10 cellular contexts compared by ENCODE assay signal in the genomic region with DNA sequence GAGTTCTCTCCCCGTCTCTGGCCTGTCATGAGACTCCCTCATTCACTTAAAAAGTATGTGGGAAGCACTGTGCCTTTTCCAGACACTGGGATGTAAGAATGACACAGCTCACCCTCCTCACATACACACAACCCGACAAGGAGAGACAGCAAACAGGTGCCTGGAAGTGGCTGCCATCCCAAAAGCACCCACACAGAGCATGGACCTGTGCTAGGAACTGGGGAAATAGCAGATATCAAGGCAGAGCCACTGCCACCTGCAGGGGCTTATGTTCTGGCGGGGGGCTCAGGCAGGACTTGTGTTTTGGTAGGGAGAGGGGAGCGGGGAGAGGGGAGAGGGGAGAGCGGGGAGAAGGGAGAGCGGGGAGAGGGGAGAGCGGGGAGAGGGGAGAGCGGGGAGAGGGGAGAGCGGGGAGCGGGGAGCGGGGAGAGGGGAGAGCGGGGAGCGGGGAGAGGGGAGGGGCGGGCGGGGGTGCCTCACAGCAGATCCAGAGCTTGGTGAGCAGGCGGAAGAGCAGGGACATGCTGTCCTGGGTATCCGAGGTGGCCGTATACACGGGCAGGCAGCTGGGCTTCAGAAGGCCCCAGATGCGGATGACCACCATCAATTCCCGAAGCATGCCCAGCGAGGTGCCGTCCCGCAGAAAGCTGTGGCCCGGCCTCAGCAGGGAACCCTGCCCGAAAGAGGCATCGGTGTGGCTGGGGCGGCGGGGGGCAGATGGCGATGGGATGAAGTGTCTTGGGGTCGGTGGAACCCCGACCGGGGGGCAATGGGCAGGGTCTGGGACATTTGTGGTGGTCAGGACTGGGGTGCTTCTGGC. TPM values are rescaled to one million over a fixed set of nuclear protein-coding genes. Genes with fewer than 3 reads are reported as not detected.
DNase-seq lines count a peak whose midpoint lies in the region; ATAC-seq and TF ChIP-seq lines count a peak whose summit lies in the region.
"Had no signal": no experiment of that assay in that cellular context is flagged by ENCODE, and none has a peak within 500 bp of the region (broad histone marks: within the 10 kb centered on the region; RNA-seq: fewer than 3 reads in every experiment).

No MANE protein-coding gene starts in this region.

- no peak overlapping the region for H4K5ac ChIP-seq in H9 (ENCODE audit: insufficient read length, low read depth, low read length)

- H4K91ac ChIP-seq in H9 (ENCODE audit: insufficient read length, low read depth, low read length), result no peak overlapping the region

- H3K79me1 ChIP-seq in H9 (ENCODE audit: insufficient read depth, low read depth, low read length, poor library complexity, severe bottlenecking), result no peaks in the 10 kb centered on the region

- no peak overlapping the region for H2BK5ac ChIP-seq in H9 (ENCODE audit: insufficient read length, low read length)

- H2AK5ac ChIP-seq in H9 (ENCODE audit: insufficient read length, low read length), result no peak overlapping the region

- intact Hi-C loops in mucosa of descending colon (cut with DNase I, micrococcal nuclease), result no loop called here

- H3K4ac ChIP-seq in H9 (ENCODE audit: low read depth, low read length), result no peak overlapping the region

- in situ Hi-C loops in KBM-7 (cut with MboI; ENCODE audit: low pct_unique_long_range_greater_than_20kb, low sequenced_read_pairs), result no loop called here

- no peaks in the 10 kb centered on the region; the same call in 1 of the 2 replicates for H3K27me3 Mint-ChIP-seq in H9 (ENCODE audit: low read depth)
- H3K27me3 Mint-ChIP-seq in activated naive CD8-positive, alpha-beta T cell treated with anti-CD3 and anti-CD28 coated beads, Interleukin-2, amount 50 U/mL, for 24 hours, result no peaks in the 10 kb centered on the region

- no peak for TF ChIP-seq CTCF in H9 (conservative IDR thresholded peaks at IDR 0.05)
- TF ChIP-seq CTCF in mucosa of descending colon (IDR thresholded peaks at IDR 0.05), result no peak

- H3K27ac ChIP-seq in BLaER1, result peak overlapping the region; percentile 41
- no peak overlapping the region for H3K27ac ChIP-seq in H9 (ENCODE audit: insufficient read length, low read depth, low read length)

- H3K9me3 ChIP-seq in BLaER1 (no peaks in the 10 kb centered on the region), H9 (ENCODE audit: control insufficient read depth, low read depth, low read length) (no peaks in the 10 kb centered on the region), mucosa of descending colon (no peaks in the 10 kb centered on the region)

- ATAC-seq in activated naive CD8-positive, alpha-beta T cell treated with anti-CD3 and anti-CD28 coated beads, Interleukin-2, amount 50 U/mL, for 24 hours, result no peak
- peak; percentile 22 for ATAC-seq in mucosa of descending colon
- ATAC-seq in HG03135 (IDR thresholded peaks at IDR 0.05; ENCODE audit: unreplicated experiment), result no peak

- H3K27ac Mint-ChIP-seq in H9, result peak overlapping the region; percentile 25 to 81 (median 32); a peak in 3 of 7 replicates
- peak overlapping the region; percentile 35 for H3K27ac Mint-ChIP-seq in activated naive CD8-positive, alpha-beta T cell treated with anti-CD3 and anti-CD28 coated beads, Interleukin-2, amount 50 U/mL, for 24 hours

- no peak overlapping the region for H3T11ph ChIP-seq in H9 (ENCODE audit: low read length)

- no peak overlapping the region for H3K18ac ChIP-seq in H9 (ENCODE audit: insufficient read length, low read depth, low read length)

- H2BK15ac ChIP-seq in H9 (ENCODE audit: low read depth, low read length), result no peak overlapping the region

- no peak overlapping the region for H2BK12ac ChIP-seq in H9 (ENCODE audit: insufficient read length, low read depth, low read length)

- H3K4me2 ChIP-seq in BLaER1, result peak overlapping the region; percentile 69
- peak overlapping the region; percentile 6 for H3K4me2 ChIP-seq in H9 (ENCODE audit: insufficient read depth, insufficient read length, low read length)

- no peak overlapping the region for H3K14ac ChIP-seq in H9 (ENCODE audit: insufficient read depth, low read length)

- H3K4me1 ChIP-seq in BLaER1 (peaks cover 45% of the 10 kb centered on the region), H9 (ENCODE audit: insufficient read depth, low read length) (no peaks in the 10 kb centered on the region), mucosa of descending colon (ENCODE audit: low read depth) (peaks cover 10% of the 10 kb centered on the region)

- H3K79me2 ChIP-seq in H9 (ENCODE audit: insufficient read depth, low read length), result no peaks in the 10 kb centered on the region

- peaks cover 29% of the 10 kb centered on the region for H4K20me1 ChIP-seq in BLaER1
- no peaks in the 10 kb centered on the region for H4K20me1 ChIP-seq in H9 (ENCODE audit: control insufficient read depth, insufficient read depth, insufficient read length)

- H3K9me3 Mint-ChIP-seq in H9, result peaks cover 6 to 7% of the 10 kb centered on the region in 2 experiments
- no peaks in the 10 kb centered on the region for H3K9me3 Mint-ChIP-seq in activated naive CD8-positive, alpha-beta T cell treated with anti-CD3 and anti-CD28 coated beads, Interleukin-2, amount 50 U/mL, for 24 hours

- H3K4me3 Mint-ChIP-seq in H9, result peak overlapping the region in 1 of 2 experiments; percentile 61; a peak in 2 of 5 replicates
- no peak overlapping the region for H3K4me3 Mint-ChIP-seq in activated naive CD8-positive, alpha-beta T cell treated with anti-CD3 and anti-CD28 coated beads, Interleukin-2, amount 50 U/mL, for 24 hours

- peaks cover 6 to 20% of the 10 kb centered on the region in 2 experiments for H3K4me1 Mint-ChIP-seq in H9
- H3K4me1 Mint-ChIP-seq in activated naive CD8-positive, alpha-beta T cell treated with anti-CD3 and anti-CD28 coated beads, Interleukin-2, amount 50 U/mL, for 24 hours, result peaks cover 10% of the 10 kb centered on the region

- WGBS in H9 (ENCODE audit: extremely low coverage, insufficient read length, low lambda C conversion rate), result no CpG with 5 or more reads among the region's 33 CpGs

- H4K8ac ChIP-seq in H9 (replicated peaks; ENCODE audit: insufficient read length, low read depth, low read length), result no peak overlapping the region

- H3K23ac ChIP-seq in H9 (ENCODE audit: insufficient read length, low read depth, low read length), result no peak overlapping the region

- peaks cover 71% of the 10 kb centered on the region for H3K36me3 ChIP-seq in BLaER1
- H3K36me3 ChIP-seq in mucosa of descending colon (ENCODE audit: low read depth), result no peaks in the 10 kb centered on the region

- H3K4me3 ChIP-seq in BLaER1 (no peak overlapping the region), mucosa of descending colon (no peak overlapping the region)

- no peak overlapping the region for H2AFZ ChIP-seq in H9 (ENCODE audit: low read length)

- peak; percentile 77 for DNase-seq in H9
- DNase-seq in activated naive CD8-positive, alpha-beta T cell treated with anti-CD3 and anti-CD28 coated beads, Interleukin-2, amount 50 U/mL, for 24 hours, result no peak
- DNase-seq in mucosa of descending colon, result peak in 1 of 3 donors; percentile 55
- DNase-seq in NCI-H146 treated with DMSO at 0.1 percent for 48 hours (lab: John Stamatoyannopoulos, UW; ENCODE audit: unreplicated experiment), result no peak
- DNase-seq in KBM-7, result no peak
- DNase-seq in kidney tubule cell (ENCODE audit: low spot score), result no peak

- H3K23me2 ChIP-seq in H9 (ENCODE audit: insufficient read length, low read depth, low read length, poor library complexity, severe bottlenecking), result no peaks in the 10 kb centered on the region

- H2BK120ac ChIP-seq in H9 (ENCODE audit: low read depth, low read length, poor library complexity, severe bottlenecking), result no peak overlapping the region

- no peak overlapping the region for H2BK20ac ChIP-seq in H9 (ENCODE audit: low read depth, low read length, poor library complexity, severe bottlenecking)

- H3K9ac ChIP-seq in BLaER1 (no peak overlapping the region), H9 (ENCODE audit: extremely low read depth, insufficient read length, low read length) (no peak overlapping the region)

- no peak overlapping the region for H3K56ac ChIP-seq in H9 (ENCODE audit: insufficient read length, low read depth, low read length)

- peaks cover 27 to 58% (median 40%) of the 10 kb centered on the region in 3 experiments for H3K36me3 Mint-ChIP-seq in H9 (ENCODE audit: insufficient read depth in 1 of 3, low read depth in 3 of 3)
- H3K36me3 Mint-ChIP-seq in activated naive CD8-positive, alpha-beta T cell treated with anti-CD3 and anti-CD28 coated beads, Interleukin-2, amount 50 U/mL, for 24 hours (ENCODE audit: low read depth), result peaks cover 7% of the 10 kb centered on the region

- H3K27me3 ChIP-seq in BLaER1 (no peaks in the 10 kb centered on the region), H9 (ENCODE audit: insufficient read depth, low read length) (no peaks in the 10 kb centered on the region)

RNA-seq across cellular contexts. Expression of a gene that starts 12.2 kb away (rescaled TPM):
- total RNA-seq in H9 (2021) (1.9 and 2.8 TPM in 2 replicates), mucosa of descending colon (100 to 1,000 TPM in 2 of 3 donors, 10 to 100 TPM in 1; 43.1 to 209 (median 110) TPM)

RNA-seq across cellular contexts. Expression of a gene that starts 19.6 kb away (rescaled TPM):
- not detected in 2 replicates for total RNA-seq in H9 (2021)
- 1 to 10 TPM in 1 of 3 donors, under 1 TPM in 2; 0.43 to 1.2 (median 0.77) TPM for total RNA-seq in mucosa of descending colon
- total RNA-seq: SK-MEL-5 had no signal

RNA-seq across cellular contexts. Expression of a gene that starts 21.3 kb away (rescaled TPM):
- total RNA-seq in H9 (2021) (83.1 and 84.1 TPM in 2 replicates), mucosa of descending colon (10 to 100 TPM; 53.4 to 77.4 (median 61.4) TPM)

RNA-seq across cellular contexts. Expression of a gene that starts 21.6 kb away (rescaled TPM):
- total RNA-seq in H9 (2021) (not detected in 2 replicates), mucosa of descending colon (not detected)
- total RNA-seq: left lobe of liver, SK-MEL-5 had no signal

RNA-seq across cellular contexts. Expression of a gene that starts 30.9 kb away (rescaled TPM):
- 0.31 TPM in 1 of 2 replicates, not detected in the other for total RNA-seq in H9 (2021)
- not detected for total RNA-seq in mucosa of descending colon
- total RNA-seq: SK-MEL-5 had no signal

Comparison
In these comparisons a context has a peak if more than half of its experiments do, and no peak if none do; other contexts are left out.
1. RNA of a gene that starts 12.2 kb away (total RNA-seq): 43.1 to 209 TPM in mucosa of descending colon; 1.9 to 2.8 TPM in H9; every median in the first group is over 10 times any median in the second.